ENCODE assay signal across 11 cellular contexts in the genomic region with DNA sequence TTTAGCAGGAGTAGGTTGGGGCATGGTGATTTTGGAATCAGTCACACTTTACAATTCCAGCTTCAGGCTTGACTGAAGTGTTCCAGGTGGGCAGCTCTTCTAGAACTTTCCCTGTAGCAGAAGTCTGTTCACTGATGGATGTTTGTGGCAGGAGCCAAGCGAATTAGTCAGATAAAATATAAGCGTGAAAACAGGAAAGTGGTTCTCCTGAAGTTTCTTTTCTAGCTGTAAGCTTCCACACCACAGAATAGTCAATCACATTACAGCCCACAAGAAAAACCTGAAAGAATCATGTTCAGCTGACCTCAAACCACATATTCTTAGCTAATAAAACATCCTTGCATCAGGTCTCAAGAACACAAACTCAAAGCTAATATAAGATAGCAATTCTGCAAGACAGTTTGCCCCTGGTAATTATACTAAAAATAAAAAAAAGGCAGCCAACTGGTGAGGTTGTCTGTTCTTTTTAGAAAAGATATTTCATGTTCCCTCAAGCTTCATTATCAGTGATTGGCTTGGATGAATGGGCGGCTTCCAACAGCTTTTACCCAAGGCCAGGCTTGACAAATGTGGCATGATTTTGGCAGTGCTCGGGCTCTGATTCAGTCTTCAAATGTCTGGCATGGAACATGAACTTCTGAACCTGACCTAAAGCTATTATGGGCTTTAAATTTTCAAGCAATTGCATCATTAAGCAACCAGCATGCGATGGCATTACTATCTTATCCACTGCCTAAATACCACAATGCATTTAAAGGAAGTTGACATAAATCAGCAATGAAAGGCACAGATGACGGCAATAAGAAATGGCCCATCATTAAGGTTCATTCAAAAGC.
DNase-seq lines count a peak whose midpoint lies in the region; ATAC-seq and TF ChIP-seq lines count a peak whose summit lies in the region.
"Had no signal": no experiment of that assay in that cellular context is flagged by ENCODE, and none has a peak within 500 bp of the region (broad histone marks: within the 10 kb centered on the region; RNA-seq: fewer than 3 reads in every experiment).

No MANE protein-coding gene starts in this region.

- H3K9me3 Mint-ChIP-seq in HFFc6 = no peaks in the 10 kb centered on the region
- H3K9me3 Mint-ChIP-seq: T-helper 2 cell treated with Interferon-gamma antibody and Interleukin-4, amounts not matched to agents 5 μg/mL and 100 μg/mL, for 36 hours had no signal

- H3K9me3 ChIP-seq in RWPE2 (ENCODE audit: severe bottlenecking) = no peaks in the 10 kb centered on the region
- H3K9me3 ChIP-seq in skeletal muscle satellite cell (replicated peaks; ENCODE audit: low read length) = no peaks in the 10 kb centered on the region
- H3K9me3 ChIP-seq in neuronal stem cell (replicated peaks in 1 of 2; ENCODE audit: control insufficient read depth in 2 of 2, insufficient read depth in 1 of 2, low read depth in 1 of 2, low read length in 2 of 2) = peaks cover 0 to 2% of the 10 kb centered on the region in 2 donors

- no peak for TF ChIP-seq CTCF in HFFc6 (IDR thresholded peaks at IDR 0.05)
- TF ChIP-seq CTCF in RWPE2 (IDR thresholded peaks at IDR 0.05; ENCODE audit: poor library complexity, severe bottlenecking) = no peak
- TF ChIP-seq CTCF in fibroblast of the aortic adventitia (IDR thresholded peaks at IDR 0.05; ENCODE audit: insufficient read depth, low read length) = no peak

- H3K4me3 ChIP-seq in RWPE2 (ENCODE audit: severe bottlenecking) (no peak overlapping the region), fibroblast of the aortic adventitia (ENCODE audit: low read depth, low read length) (no peak overlapping the region), skeletal muscle satellite cell (ENCODE audit: low read length) (peak overlapping the region; percentile 14), neuronal stem cell (ENCODE audit: low read length in 2 of 2) (no peak overlapping the region)

- H3K4me1 Mint-ChIP-seq in HFFc6 (ENCODE audit: low read depth) = peaks cover 8% of the 10 kb centered on the region; the same call in 1 of the 2 replicates
- H3K4me1 Mint-ChIP-seq: immature natural killer cell had no signal

- H3K4me3 Mint-ChIP-seq in HFFc6 = no peak overlapping the region
- H3K4me3 Mint-ChIP-seq: immature natural killer cell; T-helper 2 cell treated with Interferon-gamma antibody and Interleukin-4, amounts not matched to agents 5 μg/mL and 100 μg/mL, for 36 hours had no signal

- peaks cover 21% of the 10 kb centered on the region for H3K4me1 ChIP-seq in RWPE2 (ENCODE audit: insufficient read depth, poor library complexity, severe bottlenecking)
- H3K4me1 ChIP-seq in skeletal muscle satellite cell (ENCODE audit: control insufficient read depth, insufficient read depth, low read length) = peaks cover 38% of the 10 kb centered on the region
- H3K4me1 ChIP-seq in neuronal stem cell (ENCODE audit: control insufficient read depth in 2 of 2, insufficient read depth in 1 of 2, low read depth in 1 of 2, low read length in 2 of 2) = peaks cover 3 to 6% of the 10 kb centered on the region in 2 donors

- no peaks in the 10 kb centered on the region for H3K36me3 ChIP-seq in RWPE2 (ENCODE audit: low read depth)
- H3K36me3 ChIP-seq in skeletal muscle satellite cell (ENCODE audit: insufficient read depth, low read length) = no peaks in the 10 kb centered on the region
- H3K36me3 ChIP-seq in neuronal stem cell (replicated peaks in 1 of 2; ENCODE audit: control insufficient read depth in 2 of 2, insufficient read depth in 2 of 2, low read length in 2 of 2) = no peaks in the 10 kb centered on the region

- H3K9ac ChIP-seq in skeletal muscle satellite cell (ENCODE audit: low read depth, low read length) = peak overlapping the region; percentile 68
- H3K9ac ChIP-seq in neuronal stem cell (ENCODE audit: low read depth, low read length, poor library complexity) = no peak overlapping the region

- no peaks in the 10 kb centered on the region for H3K79me1 ChIP-seq in neuronal stem cell (ENCODE audit: low read depth, low read length)

- no peak overlapping the region for H2BK120ac ChIP-seq in neuronal stem cell (ENCODE audit: low read depth, low read length)

- H3K27me3 ChIP-seq in RWPE2 (ENCODE audit: insufficient read depth, poor library complexity, severe bottlenecking) = no peaks in the 10 kb centered on the region
- H3K27me3 ChIP-seq in skeletal muscle satellite cell (ENCODE audit: control insufficient read depth, insufficient read depth, low read length) = no peaks in the 10 kb centered on the region
- H3K27me3 ChIP-seq in neuronal stem cell (ENCODE audit: control insufficient read depth in 3 of 3, insufficient read depth in 3 of 3, low read depth in 1 of 3, low read length in 3 of 3) = no peaks in the 10 kb centered on the region

- H3K27ac ChIP-seq in RWPE2 (ENCODE audit: poor library complexity, severe bottlenecking) = peak overlapping the region; percentile 75
- no peak overlapping the region for H3K27ac ChIP-seq in neuronal stem cell (replicated peaks; ENCODE audit: low read length)

- H3K27me3 Mint-ChIP-seq in HFFc6 (ENCODE audit: insufficient read depth) = peaks cover 5% of the 10 kb centered on the region; the same call in 1 of the 2 replicates

- H2AFZ ChIP-seq in neuronal stem cell (ENCODE audit: low read length) = no peak overlapping the region

- DNase-seq in HFFc6 (peak; percentile 53), RWPE2 (ENCODE audit: low spot score) (peak; percentile 68), fibroblast of the aortic adventitia (ENCODE audit: low read depth) (peak; percentile 100), globus pallidus (ENCODE audit: low spot score) (no peak), neuronal stem cell (ENCODE audit: low spot score) (no peak)
- no peak for DNase-seq in activated naive CD4-positive, alpha-beta T cell treated with anti-CD3 and anti-CD28 coated beads, Interleukin-2, amount 50 U/mL, for 16 hours
- DNase-seq: immature natural killer cell had no signal

- H3K36me3 Mint-ChIP-seq in HFFc6 (ENCODE audit: low read depth) = no peaks in the 10 kb centered on the region
- H3K36me3 Mint-ChIP-seq: immature natural killer cell had no signal

- no peak overlapping the region for H3K14ac ChIP-seq in neuronal stem cell (ENCODE audit: low read length)

- peak overlapping the region; percentile 59 for H3K4me2 ChIP-seq in skeletal muscle satellite cell (ENCODE audit: low read length)
- no peak overlapping the region for H3K4me2 ChIP-seq in neuronal stem cell (ENCODE audit: insufficient read depth, low read length, poor library complexity, severe bottlenecking)

- no peak overlapping the region for H3K18ac ChIP-seq in neuronal stem cell (ENCODE audit: low read length)

- no peak overlapping the region for H2AK5ac ChIP-seq in neuronal stem cell (ENCODE audit: low read depth, low read length)

- no CpG with 5 or more reads among the region's 6 CpGs for WGBS in neuronal stem cell (ENCODE audit: extremely low coverage in 2 of 2, insufficient read length in 2 of 2, insufficient replicate concordance in 1 of 2), 2 donors

- H2BK5ac ChIP-seq in neuronal stem cell (ENCODE audit: low read length) = no peak overlapping the region

- H3K23ac ChIP-seq in neuronal stem cell (ENCODE audit: low read depth, low read length, poor library complexity) = no peak overlapping the region

- H3K27ac Mint-ChIP-seq in HFFc6 = no peak overlapping the region
- H3K27ac Mint-ChIP-seq: immature natural killer cell; T-helper 2 cell treated with Interferon-gamma antibody and Interleukin-4, amounts not matched to agents 5 μg/mL and 100 μg/mL, for 36 hours had no signal

- no peak overlapping the region for H2BK15ac ChIP-seq in neuronal stem cell (ENCODE audit: low read length)

- no peak overlapping the region for H2BK12ac ChIP-seq in neuronal stem cell (ENCODE audit: low read length)

- peak; percentile 94 for ATAC-seq in RWPE2 (ENCODE audit: low read depth)
- no peak for ATAC-seq in HG03139 (IDR thresholded peaks at IDR 0.05; ENCODE audit: unreplicated experiment)
- ATAC-seq: HCT116 had no signal

- no peak overlapping the region for H3K4ac ChIP-seq in neuronal stem cell (ENCODE audit: low read length)

- H4K8ac ChIP-seq in neuronal stem cell (ENCODE audit: low read depth, low read length) = no peak overlapping the region

- no peak overlapping the region for H4K91ac ChIP-seq in neuronal stem cell (ENCODE audit: low read depth, low read length, poor library complexity)

Comparison
In these comparisons a context has a peak if more than half of its experiments do, and no peak if none do; other contexts are left out.
1. DNase-seq: peak in HFFc6 (single experiment), RWPE2 (single experiment) and fibroblast of the aortic adventitia (single experiment); none in globus pallidus (single experiment), activated naive CD4-positive, alpha-beta T cell treated with anti-CD3 and anti-CD28 coated beads, Interleukin-2, amount 50 U/mL, for 16 hours (single experiment) and neuronal stem cell (single experiment).